Comparison of ENCODE assay signal across 15 cellular contexts in genomic region chr13:90686438-90686837, GRCh38.
A peak's percentile ranks its signal among the peaks of the same experiment; 100 is the strongest.
DNase-seq lines count a peak whose midpoint lies in the region; ATAC-seq and TF ChIP-seq lines count a peak whose summit lies in the region.
"Had no signal": no experiment of that assay in that cellular context is flagged by ENCODE, and none has a peak within 500 bp of the region (broad histone marks: within the 10 kb centered on the region; RNA-seq: fewer than 3 reads in every experiment).

No MANE protein-coding gene starts in this region.

- H3K9ac ChIP-seq in fibroblast of lung (ENCODE audit: insufficient read depth, low read length) = no peak overlapping the region

- H3K27ac Mint-ChIP-seq in T-helper 2 cell treated with Interferon-gamma antibody and Interleukin-4, amounts not matched to agents 5 μg/mL and 100 μg/mL, for 36 hours = no peak overlapping the region
- H3K27ac Mint-ChIP-seq: activated CD8-positive, alpha-beta memory T cell treated with anti-CD3 and anti-CD28 coated beads, Interleukin-2, amount 10 ng/mL, durations not matched to agents 7 days and 5 days; memory B cell had no signal

- H3K36me3 ChIP-seq in fibroblast of lung (ENCODE audit: control insufficient read depth, insufficient read depth, low read length) = no peaks in the 10 kb centered on the region
- H3K36me3 ChIP-seq: SJCRH30 had no signal

- DNase-seq in GM03348 (ENCODE audit: low spot score) (peak; percentile 74), RKO (ENCODE audit: low spot score) (peak; percentile 9), fibroblast of lung (ENCODE audit: low read depth in 2 of 2) (peak; percentile 68 to 92), putamen (ENCODE audit: low spot score) (peak; percentile 3), cerebellar nuclear complex (lab: John Stamatoyannopoulos, UW) (no peak), LoVo (ENCODE audit: low spot score) (no peak)
- DNase-seq in T-helper 2 cell treated with Interferon-gamma antibody and Interleukin-4, amounts not matched to agents 5 μg/mL and 100 μg/mL, for 36 hours (ENCODE audit: low spot score) = no peak
- DNase-seq: activated CD8-positive, alpha-beta memory T cell treated with anti-CD3 and anti-CD28 coated beads, Interleukin-2, amount 10 ng/mL, durations not matched to agents 7 days and 5 days; activated naive CD4-positive, alpha-beta T cell treated with anti-CD3 and anti-CD28 coated beads, Interleukin-2, amount 50 U/mL, for 16 hours; NCI-H1436 treated with DMSO at 0.1 percent for 48 hours; NCI-H526; SJCRH30 had no signal

- H2AFZ ChIP-seq in fibroblast of lung (ENCODE audit: low read length) = no peak overlapping the region

- H3K79me2 ChIP-seq in fibroblast of lung (ENCODE audit: control insufficient read depth, insufficient read depth, low read length) = no peaks in the 10 kb centered on the region

- ATAC-seq in GM18873 (IDR thresholded peaks at IDR 0.05; ENCODE audit: low FRiP score, unreplicated experiment) = no peak
- ATAC-seq: activated CD8-positive, alpha-beta memory T cell treated with anti-CD3 and anti-CD28 coated beads, Interleukin-2, amount 10 ng/mL, durations not matched to agents 7 days and 5 days had no signal

- no peaks in the 10 kb centered on the region for H3K9me3 ChIP-seq in fibroblast of lung (ENCODE audit: control insufficient read depth, insufficient read depth, low read depth, low read length)
- H3K9me3 ChIP-seq: SJCRH30 had no signal

- H3K4me1 ChIP-seq in fibroblast of lung (ENCODE audit: control insufficient read depth, extremely low read depth, insufficient read depth, low read length) = no peaks in the 10 kb centered on the region
- H3K4me1 ChIP-seq: SJCRH30 had no signal

- H3K27me3 Mint-ChIP-seq in T-helper 2 cell treated with Interferon-gamma antibody and Interleukin-4, amounts not matched to agents 5 μg/mL and 100 μg/mL, for 36 hours (ENCODE audit: low read depth) = no peaks in the 10 kb centered on the region
- H3K27me3 Mint-ChIP-seq: activated CD8-positive, alpha-beta memory T cell treated with anti-CD3 and anti-CD28 coated beads, Interleukin-2, amount 10 ng/mL, durations not matched to agents 7 days and 5 days; memory B cell had no signal

- no peak overlapping the region for H3K27ac ChIP-seq in fibroblast of lung (ENCODE audit: insufficient read depth, low read length)
- H3K27ac ChIP-seq: SJCRH30, VCaP had no signal

- H3K4me2 ChIP-seq in fibroblast of lung (ENCODE audit: extremely low read depth, insufficient read depth, low read length) = no peak overlapping the region

- H3K4me1 Mint-ChIP-seq in T-helper 2 cell treated with Interferon-gamma antibody and Interleukin-4, amounts not matched to agents 5 μg/mL and 100 μg/mL, for 36 hours (ENCODE audit: low read depth) = no peaks in the 10 kb centered on the region
- H3K4me1 Mint-ChIP-seq: activated CD8-positive, alpha-beta memory T cell treated with anti-CD3 and anti-CD28 coated beads, Interleukin-2, amount 10 ng/mL, durations not matched to agents 7 days and 5 days; memory B cell had no signal

- H3K4me3 ChIP-seq in fibroblast of lung (replicated peaks in 1 of 4; ENCODE audit: control extremely low read depth in 1 of 4, insufficient read depth in 1 of 4, low read depth in 3 of 4, low read length in 4 of 4) = no peak overlapping the region
- H3K4me3 ChIP-seq: SJCRH30 had no signal

- TF ChIP-seq CTCF in fibroblast of lung (conservative IDR thresholded peaks at IDR 0.05 in 1 of 2, IDR thresholded peaks at IDR 0.05 in 1 of 2; ENCODE audit: low read depth in 1 of 2, low read length in 2 of 2) = no peak

- H3K4me3 Mint-ChIP-seq in T-helper 2 cell treated with Interferon-gamma antibody and Interleukin-4, amounts not matched to agents 5 μg/mL and 100 μg/mL, for 36 hours = no peak overlapping the region
- H3K4me3 Mint-ChIP-seq: activated CD8-positive, alpha-beta memory T cell treated with anti-CD3 and anti-CD28 coated beads, Interleukin-2, amount 10 ng/mL, durations not matched to agents 7 days and 5 days; memory B cell had no signal

- H3K9me3 Mint-ChIP-seq in T-helper 2 cell treated with Interferon-gamma antibody and Interleukin-4, amounts not matched to agents 5 μg/mL and 100 μg/mL, for 36 hours = peaks cover 18% of the 10 kb centered on the region
- H3K9me3 Mint-ChIP-seq: memory B cell had no signal

- H3K27me3 ChIP-seq in fibroblast of lung (ENCODE audit: control insufficient read depth, insufficient read depth, low read length) = no peaks in the 10 kb centered on the region
- H3K27me3 ChIP-seq: SJCRH30 had no signal

- no peaks in the 10 kb centered on the region for H3K36me3 Mint-ChIP-seq in T-helper 2 cell treated with Interferon-gamma antibody and Interleukin-4, amounts not matched to agents 5 μg/mL and 100 μg/mL, for 36 hours (ENCODE audit: low read depth)
- H3K36me3 Mint-ChIP-seq: activated CD8-positive, alpha-beta memory T cell treated with anti-CD3 and anti-CD28 coated beads, Interleukin-2, amount 10 ng/mL, durations not matched to agents 7 days and 5 days; memory B cell had no signal

- no peaks in the 10 kb centered on the region for H4K20me1 ChIP-seq in fibroblast of lung (ENCODE audit: control insufficient read depth, extremely low read depth, insufficient read depth, low read length)

Comparison
In these comparisons a context has a peak if more than half of its experiments do, and no peak if none do; other contexts are left out.
1. DNase-seq: peak in GM03348 (single experiment), RKO (single experiment), fibroblast of lung (2 of 2) and putamen (single experiment); none in cerebellar nuclear complex (0 of 2), LoVo (single experiment) and T-helper 2 cell treated with Interferon-gamma antibody and Interleukin-4, amounts not matched to agents 5 μg/mL and 100 μg/mL, for 36 hours (single experiment).